Comparison of ENCODE assay signal across 1 cellular context in genomic region chr22:26406118-26406517, GRCh38.
A peak's percentile ranks its signal among the peaks of the same experiment; 100 is the strongest.
TF ChIP-seq lines count a peak whose summit lies in the region.

No MANE protein-coding gene starts in this region.

TF ChIP-seq in GM12878, 131 proteins besides CTCF, POLR2A, EP300 and RAD21 (continued from another document):
- TF ChIP-seq, protein P1, sequence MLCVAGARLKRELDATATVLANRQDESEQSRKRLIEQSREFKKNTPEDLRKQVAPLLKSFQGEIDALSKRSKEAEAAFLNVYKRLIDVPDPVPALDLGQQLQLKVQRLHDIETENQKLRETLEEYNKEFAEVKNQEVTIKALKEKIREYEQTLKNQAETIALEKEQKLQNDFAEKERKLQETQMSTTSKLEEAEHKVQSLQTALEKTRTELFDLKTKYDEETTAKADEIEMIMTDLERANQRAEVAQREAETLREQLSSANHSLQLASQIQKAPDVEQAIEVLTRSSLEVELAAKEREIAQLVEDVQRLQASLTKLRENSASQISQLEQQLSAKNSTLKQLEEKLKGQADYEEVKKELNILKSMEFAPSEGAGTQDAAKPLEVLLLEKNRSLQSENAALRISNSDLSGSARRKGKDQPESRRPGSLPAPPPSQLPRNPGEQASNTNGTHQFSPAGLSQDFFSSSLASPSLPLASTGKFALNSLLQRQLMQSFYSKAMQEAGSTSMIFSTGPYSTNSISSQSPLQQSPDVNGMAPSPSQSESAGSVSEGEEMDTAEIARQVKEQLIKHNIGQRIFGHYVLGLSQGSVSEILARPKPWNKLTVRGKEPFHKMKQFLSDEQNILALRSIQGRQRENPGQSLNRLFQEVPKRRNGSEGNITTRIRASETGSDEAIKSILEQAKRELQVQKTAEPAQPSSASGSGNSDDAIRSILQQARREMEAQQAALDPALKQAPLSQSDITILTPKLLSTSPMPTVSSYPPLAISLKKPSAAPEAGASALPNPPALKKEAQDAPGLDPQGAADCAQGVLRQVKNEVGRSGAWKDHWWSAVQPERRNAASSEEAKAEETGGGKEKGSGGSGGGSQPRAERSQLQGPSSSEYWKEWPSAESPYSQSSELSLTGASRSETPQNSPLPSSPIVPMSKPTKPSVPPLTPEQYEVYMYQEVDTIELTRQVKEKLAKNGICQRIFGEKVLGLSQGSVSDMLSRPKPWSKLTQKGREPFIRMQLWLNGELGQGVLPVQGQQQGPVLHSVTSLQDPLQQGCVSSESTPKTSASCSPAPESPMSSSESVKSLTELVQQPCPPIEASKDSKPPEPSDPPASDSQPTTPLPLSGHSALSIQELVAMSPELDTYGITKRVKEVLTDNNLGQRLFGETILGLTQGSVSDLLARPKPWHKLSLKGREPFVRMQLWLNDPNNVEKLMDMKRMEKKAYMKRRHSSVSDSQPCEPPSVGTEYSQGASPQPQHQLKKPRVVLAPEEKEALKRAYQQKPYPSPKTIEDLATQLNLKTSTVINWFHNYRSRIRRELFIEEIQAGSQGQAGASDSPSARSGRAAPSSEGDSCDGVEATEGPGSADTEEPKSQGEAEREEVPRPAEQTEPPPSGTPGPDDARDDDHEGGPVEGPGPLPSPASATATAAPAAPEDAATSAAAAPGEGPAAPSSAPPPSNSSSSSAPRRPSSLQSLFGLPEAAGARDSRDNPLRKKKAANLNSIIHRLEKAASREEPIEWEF (IDR thresholded peaks at IDR 0.05; ENCODE audit: insufficient replicate concordance, low read depth, low read length), result no peak
- TF ChIP-seq POLR2AphosphoS5 (IDR thresholded peaks at IDR 0.05; ENCODE audit: low read length) (no peak), SIN3A (IDR thresholded peaks at IDR 0.05; ENCODE audit: low read depth, low read length) (no peak), PAX8 (IDR thresholded peaks at IDR 0.05) (no peak), NR2F1 (conservative IDR thresholded peaks at IDR 0.05) (no peak), MTA2 (IDR thresholded peaks at IDR 0.05; ENCODE audit: low read depth) (no peak), TAF1 (IDR thresholded peaks at IDR 0.05; ENCODE audit: borderline replicate concordance, low read depth, low read length) (no peak), NRF1 (conservative IDR thresholded peaks at IDR 0.05; ENCODE audit: low read depth, low read length) (no peak), RAD51 (IDR thresholded peaks at IDR 0.05) (peak; percentile 53; the same call in 1 of the 2 replicates)
- TF ChIP-seq, protein P2, sequence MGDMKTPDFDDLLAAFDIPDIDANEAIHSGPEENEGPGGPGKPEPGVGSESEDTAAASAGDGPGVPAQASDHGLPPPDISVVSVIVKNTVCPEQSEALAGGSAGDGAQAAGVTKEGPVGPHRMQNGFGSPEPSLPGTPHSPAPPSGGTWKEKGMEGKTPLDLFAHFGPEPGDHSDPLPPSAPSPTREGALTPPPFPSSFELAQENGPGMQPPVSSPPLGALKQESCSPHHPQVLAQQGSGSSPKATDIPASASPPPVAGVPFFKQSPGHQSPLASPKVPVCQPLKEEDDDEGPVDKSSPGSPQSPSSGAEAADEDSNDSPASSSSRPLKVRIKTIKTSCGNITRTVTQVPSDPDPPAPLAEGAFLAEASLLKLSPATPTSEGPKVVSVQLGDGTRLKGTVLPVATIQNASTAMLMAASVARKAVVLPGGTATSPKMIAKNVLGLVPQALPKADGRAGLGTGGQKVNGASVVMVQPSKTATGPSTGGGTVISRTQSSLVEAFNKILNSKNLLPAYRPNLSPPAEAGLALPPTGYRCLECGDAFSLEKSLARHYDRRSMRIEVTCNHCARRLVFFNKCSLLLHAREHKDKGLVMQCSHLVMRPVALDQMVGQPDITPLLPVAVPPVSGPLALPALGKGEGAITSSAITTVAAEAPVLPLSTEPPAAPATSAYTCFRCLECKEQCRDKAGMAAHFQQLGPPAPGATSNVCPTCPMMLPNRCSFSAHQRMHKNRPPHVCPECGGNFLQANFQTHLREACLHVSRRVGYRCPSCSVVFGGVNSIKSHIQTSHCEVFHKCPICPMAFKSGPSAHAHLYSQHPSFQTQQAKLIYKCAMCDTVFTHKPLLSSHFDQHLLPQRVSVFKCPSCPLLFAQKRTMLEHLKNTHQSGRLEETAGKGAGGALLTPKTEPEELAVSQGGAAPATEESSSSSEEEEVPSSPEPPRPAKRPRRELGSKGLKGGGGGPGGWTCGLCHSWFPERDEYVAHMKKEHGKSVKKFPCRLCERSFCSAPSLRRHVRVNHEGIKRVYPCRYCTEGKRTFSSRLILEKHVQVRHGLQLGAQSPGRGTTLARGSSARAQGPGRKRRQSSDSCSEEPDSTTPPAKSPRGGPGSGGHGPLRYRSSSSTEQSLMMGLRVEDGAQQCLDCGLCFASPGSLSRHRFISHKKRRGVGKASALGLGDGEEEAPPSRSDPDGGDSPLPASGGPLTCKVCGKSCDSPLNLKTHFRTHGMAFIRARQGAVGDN (IDR thresholded peaks at IDR 0.05), result no peak
